18 cellular contexts compared by ENCODE assay signal in genomic region chr2:43274721-43275120, GRCh38.
"Had no signal": no experiment of that assay in that cellular context is flagged by ENCODE, and none has a peak within 500 bp of the region (broad histone marks: within the 10 kb centered on the region; RNA-seq: fewer than 3 reads in every experiment).

No MANE protein-coding gene starts in this region.

- H3K4me3 Mint-ChIP-seq: natural killer cell, neural progenitor cell had no signal

- H3K27ac Mint-ChIP-seq: natural killer cell, neural progenitor cell had no signal

- H3K4me1 ChIP-seq: parathyroid adenoma had no signal

- H3K4me3 ChIP-seq: hepatocyte, neural progenitor cell, prostate gland, right lobe of liver, stomach had no signal

- H3K27me3 ChIP-seq: hepatocyte, neural progenitor cell, right lobe of liver, stomach had no signal

- H2AFZ ChIP-seq: hepatocyte, neural progenitor cell, parathyroid adenoma had no signal

- H3K9me3 Mint-ChIP-seq: natural killer cell, neural progenitor cell had no signal

- H3K36me3 ChIP-seq: neural progenitor cell, prostate gland, right lobe of liver had no signal

- H3K9ac ChIP-seq: neural progenitor cell, parathyroid adenoma had no signal

- H3K4me2 ChIP-seq: hepatocyte, neural progenitor cell had no signal

- H3K79me2 ChIP-seq: hepatocyte, parathyroid adenoma had no signal

- H3K9me3 ChIP-seq: prostate gland, right lobe of liver, stomach had no signal

- DNase-seq: cerebellar nuclear complex; effector CD8-positive, alpha-beta T cell; foreskin melanocyte; head of caudate nucleus; mammary epithelial cell; natural killer cell; nucleus accumbens; retina; right lobe of liver; stimulated activated CD4-positive, alpha-beta T cell treated with anti-CD3 and anti-CD28 coated beads, Interleukin-12 subunit alpha, Interleukin-12 subunit beta, amount 100 ng/mL, for 4 hours; stimulated activated naive CD4-positive, alpha-beta T cell; stomach; substantia nigra had no signal

- ATAC-seq: left lobe of liver, natural killer cell, right lobe of liver had no signal

- H3K27ac ChIP-seq: neural progenitor cell, parathyroid adenoma, prostate gland, right lobe of liver had no signal
